1 cellular context compared by ENCODE assay signal in genomic region chr10:22554481-22555182, GRCh38.
TF ChIP-seq lines count a peak whose summit lies in the region.

No MANE protein-coding gene starts in this region.

TF ChIP-seq in HEK293, 187 proteins besides CTCF, POLR2A, EP300 and RAD21 (continued from another document and continues in another):
- TF ChIP-seq ZNF518A (tag by site-specific recombination; conservative IDR thresholded peaks at IDR 0.05; ENCODE audit: low read depth) (peak; percentile 29; the same call in 1 of the 2 replicates), ZNF121 (tag by site-specific recombination; IDR thresholded peaks at IDR 0.05) (no peak), ZNF48 (tag by site-specific recombination; IDR thresholded peaks at IDR 0.05) (no peak), ZBTB7A (tag by site-specific recombination; IDR thresholded peaks at IDR 0.05; ENCODE audit: low read depth) (no peak; the same call in 1 of the 2 replicates), ZNF146 (tag by site-specific recombination; IDR thresholded peaks at IDR 0.05) (no peak), ZXDB (tag by site-specific recombination; IDR thresholded peaks at IDR 0.05) (peak; percentile 67), ZSCAN5A (tag by site-specific recombination; IDR thresholded peaks at IDR 0.05) (no peak), REPIN1 (tag by site-specific recombination; IDR thresholded peaks at IDR 0.05; ENCODE audit: low read depth) (no peak), ZNF175 (tag by site-specific recombination; IDR thresholded peaks at IDR 0.05) (no peak), OVOL3 (tag by site-specific recombination; IDR thresholded peaks at IDR 0.05) (no peak), ZNF548 (tag by site-specific recombination; IDR thresholded peaks at IDR 0.05) (no peak), YY1 (tag by site-specific recombination; IDR thresholded peaks at IDR 0.05) (no peak), ZSCAN23 (tag by site-specific recombination; IDR thresholded peaks at IDR 0.05) (no peak), AEBP2 (tag by site-specific recombination; IDR thresholded peaks at IDR 0.05; ENCODE audit: borderline replicate concordance) (no peak), ZNF600 (tag by site-specific recombination; IDR thresholded peaks at IDR 0.05) (peak; percentile 96), ZNF610 (tag by site-specific recombination; IDR thresholded peaks at IDR 0.05; ENCODE audit: borderline replicate concordance) (no peak), ZNF221 (tag by site-specific recombination; IDR thresholded peaks at IDR 0.05; ENCODE audit: borderline replicate concordance) (no peak), ZNF140 (tag by site-specific recombination; IDR thresholded peaks at IDR 0.05) (no peak), ZNF157 (tag by site-specific recombination; IDR thresholded peaks at IDR 0.05) (no peak), IKZF3 (tag by site-specific recombination; IDR thresholded peaks at IDR 0.05) (peak; percentile 96), FEZF1 (tag by site-specific recombination; IDR thresholded peaks at IDR 0.05) (peak; percentile 95), ZNF785 (tag by site-specific recombination; IDR thresholded peaks at IDR 0.05) (no peak), ZBTB44 (tag by site-specific recombination; IDR thresholded peaks at IDR 0.05) (peak; percentile 84; the same call in 1 of the 2 replicates), ZNF692 (tag by site-specific recombination; IDR thresholded peaks at IDR 0.05) (peak; percentile 71; the same call in 1 of the 2 replicates), ZBTB11 (tag by site-specific recombination; conservative IDR thresholded peaks at IDR 0.05; ENCODE audit: low read depth) (no peak; the same call in 1 of the 2 replicates), ZNF16 (tag by site-specific recombination; IDR thresholded peaks at IDR 0.05; ENCODE audit: low read depth) (no peak), ZBTB49 (tag by site-specific recombination; IDR thresholded peaks at IDR 0.05; ENCODE audit: low read depth) (no peak), MZF1 (tag by site-specific recombination; IDR thresholded peaks at IDR 0.05; ENCODE audit: borderline replicate concordance) (peak; percentile 68), PRDM2 (tag by site-specific recombination; IDR thresholded peaks at IDR 0.05; ENCODE audit: borderline replicate concordance) (no peak), ZNF488 (tag by site-specific recombination; IDR thresholded peaks at IDR 0.05) (no peak)
